20 cellular contexts compared by ENCODE assay signal in genomic region chrX:47863187-47863586, GRCh38.
"Had no signal": no experiment of that assay in that cellular context is flagged by ENCODE, and none has a peak within 500 bp of the region (broad histone marks: within the 10 kb centered on the region; RNA-seq: fewer than 3 reads in every experiment).

No MANE protein-coding gene starts in this region.

- H3K9me3 Mint-ChIP-seq: activated CD8-positive, alpha-beta T cell treated with anti-CD3 and anti-CD28 coated beads for 36 hours; activated naive CD4-positive, alpha-beta T cell treated with anti-CD3 and anti-CD28 coated beads, Interleukin-2, amount 50 U/mL, for 72 hours; activated T-cell treated with anti-CD3 and anti-CD28 coated beads, Interleukin-2, amount 50 U/mL, for 4 hours; stimulated activated effector memory CD8-positive, alpha-beta T cell treated with anti-CD3 and anti-CD28 coated beads, Interleukin-12 subunit alpha, Interleukin-12 subunit beta, amount 100 ng/mL, for 72 hours; T-helper 1 cell treated with Interleukin-12 subunit alpha and Interleukin-12 subunit beta and Interleukin-4 antibody, amounts not matched to agents 30 μg/mL and 1 μg/mL, for 36 hours had no signal

- DNase-seq: activated CD4-positive, alpha-beta T cell treated with anti-CD3 and anti-CD28 coated beads for 4 hours; activated CD8-positive, alpha-beta T cell treated with anti-CD3 and anti-CD28 coated beads for 36 hours; activated effector memory CD4-positive, alpha-beta T cell treated with Interleukin-2 at 50 U/mL for 16 hours; activated T-cell treated with anti-CD3 and anti-CD28 coated beads, Interleukin-2, amount 50 U/mL, for 4 hours; amniotic stem cell; cerebellar nuclear complex; effector CD8-positive, alpha-beta T cell; heart right ventricle; left lung; mesendoderm; nephron progenitor cell; occipital lobe had no signal

- H3K4me3 Mint-ChIP-seq: activated CD8-positive, alpha-beta T cell treated with anti-CD3 and anti-CD28 coated beads for 36 hours; activated T-cell treated with anti-CD3 and anti-CD28 coated beads, Interleukin-2, amount 50 U/mL, for 4 hours; brain; nephron progenitor cell; stimulated activated effector memory CD8-positive, alpha-beta T cell treated with anti-CD3 and anti-CD28 coated beads, Interleukin-12 subunit alpha, Interleukin-12 subunit beta, amount 100 ng/mL, for 72 hours; T-helper 1 cell treated with Interleukin-12 subunit alpha and Interleukin-12 subunit beta and Interleukin-4 antibody, amounts not matched to agents 30 μg/mL and 1 μg/mL, for 36 hours had no signal

- H3K4me1 ChIP-seq: gastroesophageal sphincter, heart right ventricle, left lung had no signal

- H3K27ac ChIP-seq: epithelial cell of prostate, gastroesophageal sphincter, heart right ventricle, left lung, thyroid gland had no signal

- H3K4me3 ChIP-seq: gastroesophageal sphincter, heart right ventricle, left lung, thyroid gland had no signal

- FAIRE-seq: urothelium cell line had no signal

- H3K27ac Mint-ChIP-seq: activated CD8-positive, alpha-beta T cell treated with anti-CD3 and anti-CD28 coated beads for 36 hours; stimulated activated effector memory CD8-positive, alpha-beta T cell treated with anti-CD3 and anti-CD28 coated beads, Interleukin-12 subunit alpha, Interleukin-12 subunit beta, amount 100 ng/mL, for 72 hours; T-helper 1 cell treated with Interleukin-12 subunit alpha and Interleukin-12 subunit beta and Interleukin-4 antibody, amounts not matched to agents 30 μg/mL and 1 μg/mL, for 36 hours had no signal

- ATAC-seq: activated CD8-positive, alpha-beta T cell treated with anti-CD3 and anti-CD28 coated beads for 36 hours; activated naive CD4-positive, alpha-beta T cell treated with anti-CD3 and anti-CD28 coated beads, Interleukin-2, amount 50 U/mL, for 72 hours; activated T-cell treated with anti-CD3 and anti-CD28 coated beads, Interleukin-2, amount 50 U/mL, for 4 hours; gastroesophageal sphincter; stimulated activated effector memory CD8-positive, alpha-beta T cell treated with anti-CD3 and anti-CD28 coated beads, Interleukin-12 subunit alpha, Interleukin-12 subunit beta, amount 100 ng/mL, for 72 hours had no signal

- H3K4me1 Mint-ChIP-seq: brain; stimulated activated effector memory CD8-positive, alpha-beta T cell treated with anti-CD3 and anti-CD28 coated beads, Interleukin-12 subunit alpha, Interleukin-12 subunit beta, amount 100 ng/mL, for 72 hours had no signal

- H3K9me3 ChIP-seq: gastroesophageal sphincter, heart right ventricle, left lung, thyroid gland had no signal

- H3K27me3 ChIP-seq: gastroesophageal sphincter, heart right ventricle, left lung, thyroid gland had no signal

- H3K36me3 ChIP-seq: left lung, thyroid gland had no signal

- H3K27me3 Mint-ChIP-seq: activated CD8-positive, alpha-beta T cell treated with anti-CD3 and anti-CD28 coated beads for 36 hours had no signal
